Comparison of ENCODE assay signal across 13 cellular contexts in the genomic region with DNA sequence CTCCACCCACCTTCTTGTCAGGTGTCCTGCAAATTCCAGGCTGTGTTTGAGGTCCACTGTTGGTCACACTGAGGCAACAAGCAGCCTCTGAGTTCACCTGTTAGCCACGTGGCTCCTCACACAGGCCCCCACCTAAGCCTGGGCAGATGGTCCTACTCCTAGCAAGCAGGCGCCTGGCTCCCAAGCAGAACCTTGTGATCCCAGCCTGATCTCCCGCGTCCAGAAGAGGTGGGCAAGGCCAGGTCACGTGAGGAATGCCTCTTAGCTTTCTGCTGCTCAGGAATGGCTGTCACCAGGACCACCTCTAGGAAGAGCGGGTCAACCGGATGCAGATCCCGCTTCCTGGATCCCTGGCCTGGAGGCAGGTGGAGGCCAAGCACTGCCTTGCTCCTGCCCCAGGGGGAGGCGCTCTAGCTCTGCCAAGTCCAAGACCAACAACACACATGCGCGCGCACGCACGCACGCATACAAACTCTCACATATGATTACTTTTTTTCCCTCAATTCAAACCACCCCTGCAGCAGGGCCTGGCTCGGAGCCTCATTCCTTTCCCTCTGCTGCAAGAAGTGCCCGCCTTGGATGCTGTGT. TPM values are rescaled to one million over a fixed set of nuclear protein-coding genes. Genes with fewer than 3 reads are reported as not detected.
DNase-seq lines count a peak whose midpoint lies in the region; ATAC-seq, FAIRE-seq and TF ChIP-seq lines count a peak whose summit lies in the region.
"Had no signal": no experiment of that assay in that cellular context is flagged by ENCODE, and none has a peak within 500 bp of the region (broad histone marks: within the 10 kb centered on the region; RNA-seq: fewer than 3 reads in every experiment).

No MANE protein-coding gene starts in this region.

- H2AFZ ChIP-seq in endothelial cell of umbilical vein (ENCODE audit: low read depth, low read length) = no peak overlapping the region

- H3K4me1 Mint-ChIP-seq in activated CD4-positive, alpha-beta memory T cell treated with anti-CD3 and anti-CD28 coated beads, Interleukin-2, amount 10 ng/mL, durations not matched to agents 7 days and 5 days = peaks cover 79% of the 10 kb centered on the region
- H3K4me1 Mint-ChIP-seq in activated CD4-positive, alpha-beta memory T cell treated with anti-CD3 and anti-CD28 coated beads for 36 hours (ENCODE audit: low read depth) = peaks cover 52% of the 10 kb centered on the region
- H3K4me1 Mint-ChIP-seq in stimulated activated effector memory CD8-positive, alpha-beta T cell treated with anti-CD3 and anti-CD28 coated beads, Interleukin-12 subunit alpha, Interleukin-12 subunit beta, amount 100 ng/mL, for 72 hours = peaks cover 70% of the 10 kb centered on the region
- peaks cover 52 to 53% of the 10 kb centered on the region in 2 donors for H3K4me1 Mint-ChIP-seq in immature natural killer cell

- no peak overlapping the region for H3K4me3 ChIP-seq in endothelial cell of umbilical vein (replicated peaks in 1 of 3; ENCODE audit: insufficient read depth in 1 of 3, low read depth in 1 of 3, low read length in 3 of 3)
- H3K4me3 ChIP-seq: psoas muscle had no signal

- no peak for TF ChIP-seq POLR2A in endothelial cell of umbilical vein (IDR thresholded peaks at IDR 0.05; ENCODE audit: low read depth, low read length)

- peaks cover 0 to 4% of the 10 kb centered on the region in 2 experiments for H3K36me3 ChIP-seq in endothelial cell of umbilical vein (ENCODE audit: control insufficient read depth in 2 of 2, extremely low read depth in 1 of 2, insufficient read depth in 2 of 2, low read length in 2 of 2)

- POLR2A ChIA-PET in activated CD4-positive, alpha-beta memory T cell treated with anti-CD3 and anti-CD28 coated beads, Interleukin-2, amount 10 ng/mL, durations not matched to agents 7 days and 5 days (lab: Charles Lee) = interaction anchor here (0.6 to 3.1 kb wide), 6 partner anchors 9 to 306 kb away, joined by 3 to 30 read pairs (median 8); a partner anchor contains a TSS
- POLR2A ChIA-PET in activated CD4-positive, alpha-beta memory T cell treated with anti-CD3 and anti-CD28 coated beads for 36 hours (lab: Charles Lee) = interaction anchor here (2.8 kb wide), 1 partner anchor 9 kb away, joined by 14 read pairs; a partner anchor contains a TSS
- POLR2A ChIA-PET in endothelial cell of umbilical vein (lab: Charles Lee) = interaction anchor here (1.1 kb wide), 1 partner anchor 45 kb away, joined by 3 read pairs; no protein-coding TSS in a partner anchor

- H3K79me2 ChIP-seq in endothelial cell of umbilical vein (ENCODE audit: control insufficient read depth, insufficient read depth, low read length) = no peaks in the 10 kb centered on the region

- DNase-seq in activated CD4-positive, alpha-beta memory T cell treated with anti-CD3 and anti-CD28 coated beads, Interleukin-2, amount 10 ng/mL, durations not matched to agents 7 days and 5 days = no peak
- DNase-seq in activated CD4-positive, alpha-beta memory T cell treated with anti-CD3 and anti-CD28 coated beads for 36 hours = no peak
- peak; percentile 20 for DNase-seq in NCI-H510A treated with DMSO at 0.1 percent for 48 hours (lab: John Stamatoyannopoulos, UW)
- peak; percentile 27 for DNase-seq in endothelial cell of umbilical vein (ENCODE audit: low read depth, low spot score)
- no peak for DNase-seq in stimulated activated effector memory CD8-positive, alpha-beta T cell treated with anti-CD3 and anti-CD28 coated beads, Interleukin-12 subunit alpha, Interleukin-12 subunit beta, amount 100 ng/mL, for 72 hours (ENCODE audit: low spot score in 2 of 2)
- DNase-seq in immature natural killer cell = no peak
- DNase-seq in HuH-7 (ENCODE audit: low spot score) = no peak
- DNase-seq: activated B cell treated with CpG ODN at 0.5 μM for 24 hours; effector CD8-positive, alpha-beta T cell had no signal

- ATAC-seq in stimulated activated effector memory CD8-positive, alpha-beta T cell treated with anti-CD3 and anti-CD28 coated beads, Interleukin-12 subunit alpha, Interleukin-12 subunit beta, amount 100 ng/mL, for 72 hours = no peak
- no peak for ATAC-seq in GM21786 (IDR thresholded peaks at IDR 0.05; ENCODE audit: unreplicated experiment)
- ATAC-seq: psoas muscle had no signal

- no peak overlapping the region for H3K4me2 ChIP-seq in endothelial cell of umbilical vein (ENCODE audit: insufficient read depth, low read length)

- peak; percentile 29 to 31 for TF ChIP-seq CTCF in endothelial cell of umbilical vein (IDR thresholded peaks at IDR 0.05; ENCODE audit: extremely low read depth in 1 of 2, insufficient read depth in 1 of 2, low read depth in 1 of 2, low read length in 2 of 2)

- dilution Hi-C loops in endothelial cell of umbilical vein (cut with MboI; ENCODE audit: extremely low pct_ligation_motif_present, low sequenced_read_pairs) = no loop called here

- H3K9me1 ChIP-seq in endothelial cell of umbilical vein (replicated peaks; ENCODE audit: control insufficient read depth, extremely low read depth, insufficient read depth, low read length) = no peaks in the 10 kb centered on the region

- H3K27me3 ChIP-seq in endothelial cell of umbilical vein (ENCODE audit: control insufficient read depth in 2 of 2, insufficient read depth in 2 of 2, low read length in 2 of 2) = no peaks in the 10 kb centered on the region

- no peak overlapping the region for H3K27ac ChIP-seq in endothelial cell of umbilical vein (ENCODE audit: insufficient read depth, low read depth, low read length)
- H3K27ac ChIP-seq: psoas muscle had no signal

- no peaks in the 10 kb centered on the region for H3K9me3 ChIP-seq in endothelial cell of umbilical vein (replicated peaks; ENCODE audit: control insufficient read depth, insufficient read depth, low read length)
- H3K9me3 ChIP-seq: psoas muscle had no signal

- peaks cover 35% of the 10 kb centered on the region for H3K4me1 ChIP-seq in endothelial cell of umbilical vein (ENCODE audit: control insufficient read depth, extremely low read depth, insufficient read depth, low read length)

- no peak overlapping the region for H3K9ac ChIP-seq in endothelial cell of umbilical vein (replicated peaks; ENCODE audit: extremely low read depth, insufficient read depth, low read length)

- no peak overlapping the region for H3K4me3 Mint-ChIP-seq in activated CD4-positive, alpha-beta memory T cell treated with anti-CD3 and anti-CD28 coated beads, Interleukin-2, amount 10 ng/mL, durations not matched to agents 7 days and 5 days
- H3K4me3 Mint-ChIP-seq in activated CD4-positive, alpha-beta memory T cell treated with anti-CD3 and anti-CD28 coated beads for 36 hours = no peak overlapping the region
- H3K4me3 Mint-ChIP-seq in stimulated activated effector memory CD8-positive, alpha-beta T cell treated with anti-CD3 and anti-CD28 coated beads, Interleukin-12 subunit alpha, Interleukin-12 subunit beta, amount 100 ng/mL, for 72 hours = no peak overlapping the region
- no peak overlapping the region for H3K4me3 Mint-ChIP-seq in immature natural killer cell
- H3K4me3 Mint-ChIP-seq: activated B cell treated with CpG ODN at 0.5 μM for 24 hours, B cell had no signal

- no TSS peak for BruUV-seq in endothelial cell of umbilical vein (replicated peaks; lab: Mats Ljungman, UMichigan)

- no peaks in the 10 kb centered on the region for H3K9me3 Mint-ChIP-seq in activated CD4-positive, alpha-beta memory T cell treated with anti-CD3 and anti-CD28 coated beads, Interleukin-2, amount 10 ng/mL, durations not matched to agents 7 days and 5 days
- no peaks in the 10 kb centered on the region for H3K9me3 Mint-ChIP-seq in activated CD4-positive, alpha-beta memory T cell treated with anti-CD3 and anti-CD28 coated beads for 36 hours
- H3K9me3 Mint-ChIP-seq in stimulated activated effector memory CD8-positive, alpha-beta T cell treated with anti-CD3 and anti-CD28 coated beads, Interleukin-12 subunit alpha, Interleukin-12 subunit beta, amount 100 ng/mL, for 72 hours = no peaks in the 10 kb centered on the region
- no peaks in the 10 kb centered on the region for H3K9me3 Mint-ChIP-seq in immature natural killer cell
- H3K9me3 Mint-ChIP-seq: activated B cell treated with CpG ODN at 0.5 μM for 24 hours had no signal

- H3K36me3 Mint-ChIP-seq in activated CD4-positive, alpha-beta memory T cell treated with anti-CD3 and anti-CD28 coated beads, Interleukin-2, amount 10 ng/mL, durations not matched to agents 7 days and 5 days (ENCODE audit: low read depth) = peaks cover 14% of the 10 kb centered on the region
- H3K36me3 Mint-ChIP-seq in activated CD4-positive, alpha-beta memory T cell treated with anti-CD3 and anti-CD28 coated beads for 36 hours = peaks cover 3% of the 10 kb centered on the region
- H3K36me3 Mint-ChIP-seq in stimulated activated effector memory CD8-positive, alpha-beta T cell treated with anti-CD3 and anti-CD28 coated beads, Interleukin-12 subunit alpha, Interleukin-12 subunit beta, amount 100 ng/mL, for 72 hours = no peaks in the 10 kb centered on the region
- peaks cover 0 to 12% (median 12%) of the 10 kb centered on the region in 3 donors for H3K36me3 Mint-ChIP-seq in immature natural killer cell

- no peaks in the 10 kb centered on the region for H4K20me1 ChIP-seq in endothelial cell of umbilical vein (replicated peaks; ENCODE audit: control insufficient read depth, extremely low read depth, insufficient read depth, low read length)

- no peaks in the 10 kb centered on the region for H3K27me3 Mint-ChIP-seq in activated CD4-positive, alpha-beta memory T cell treated with anti-CD3 and anti-CD28 coated beads, Interleukin-2, amount 10 ng/mL, durations not matched to agents 7 days and 5 days
- no peaks in the 10 kb centered on the region for H3K27me3 Mint-ChIP-seq in activated CD4-positive, alpha-beta memory T cell treated with anti-CD3 and anti-CD28 coated beads for 36 hours
- H3K27me3 Mint-ChIP-seq in immature natural killer cell (ENCODE audit: low read depth in 3 of 3) = peaks cover 3 to 6% (median 4%) of the 10 kb centered on the region in 3 donors

- H3K27ac Mint-ChIP-seq in activated CD4-positive, alpha-beta memory T cell treated with anti-CD3 and anti-CD28 coated beads, Interleukin-2, amount 10 ng/mL, durations not matched to agents 7 days and 5 days = peak overlapping the region; percentile 63
- no peak overlapping the region for H3K27ac Mint-ChIP-seq in activated CD4-positive, alpha-beta memory T cell treated with anti-CD3 and anti-CD28 coated beads for 36 hours
- H3K27ac Mint-ChIP-seq in stimulated activated effector memory CD8-positive, alpha-beta T cell treated with anti-CD3 and anti-CD28 coated beads, Interleukin-12 subunit alpha, Interleukin-12 subunit beta, amount 100 ng/mL, for 72 hours = peak overlapping the region; percentile 48
- H3K27ac Mint-ChIP-seq in immature natural killer cell = peak overlapping the region in 2 of 6 donors; percentile 53 to 58
- H3K27ac Mint-ChIP-seq: activated B cell treated with CpG ODN at 0.5 μM for 24 hours, B cell had no signal

- no peak for FAIRE-seq in endothelial cell of umbilical vein (lab: Jason Lieb, UNC)
- FAIRE-seq: keratinocyte had no signal

- CTCF ChIA-PET in activated CD4-positive, alpha-beta memory T cell treated with anti-CD3 and anti-CD28 coated beads, Interleukin-2, amount 10 ng/mL, durations not matched to agents 7 days and 5 days (lab: Charles Lee) = interaction anchor here (2.4 to 3.5 kb wide), 4 partner anchors 10 to 175 kb away, joined by 12 to 33 read pairs (median 28); a partner anchor contains a TSS
- CTCF ChIA-PET in activated CD4-positive, alpha-beta memory T cell treated with anti-CD3 and anti-CD28 coated beads for 36 hours (lab: Charles Lee) = interaction anchor here (3.3 to 4.9 kb wide), 4 partner anchors 9 to 175 kb away, joined by 16 to 43 read pairs (median 32); a partner anchor contains a TSS
- CTCF ChIA-PET in endothelial cell of umbilical vein (lab: Charles Lee) = interaction anchor here (0.8 to 15.0 kb wide), 7 partner anchors 7 to 176 kb away, joined by 3 to 540 read pairs (median 8); a partner anchor contains a TSS

- intact Hi-C loops in activated CD4-positive, alpha-beta memory T cell treated with anti-CD3 and anti-CD28 coated beads for 36 hours (cut with micrococcal nuclease) = no loop called here
- intact Hi-C loops in endothelial cell of umbilical vein (cut with micrococcal nuclease) = no loop called here

RNA-seq across cellular contexts. Expression of a gene that starts 9.5 kb away (rescaled TPM):
- 10 to 100 TPM; 28.9 to 30.3 TPM for total RNA-seq in activated CD4-positive, alpha-beta memory T cell treated with anti-CD3 and anti-CD28 coated beads, Interleukin-2, amount 10 ng/mL, durations not matched to agents 7 days and 5 days
- total RNA-seq in activated CD4-positive, alpha-beta memory T cell treated with anti-CD3 and anti-CD28 coated beads for 36 hours = 1 to 10 TPM; 9.4 to 9.7 TPM
- total RNA-seq in endothelial cell of umbilical vein = 71.1 and 72.4 TPM in 2 replicates
- polyA plus RNA-seq in endothelial cell of umbilical vein (34.9 and 45.1 TPM in 2 replicates), immature natural killer cell (10 to 100 TPM; 13.7 to 22.4 (median 21.0) TPM)
- 24.4 and 30.5 TPM in 2 replicates for polyA plus RNA-seq in endothelial cell of umbilical vein (2011; cell fraction: cytosol; rRNA removed)
- 61.1 and 63.6 TPM in 2 replicates for polyA plus RNA-seq in endothelial cell of umbilical vein (2011; cell fraction: nucleus; rRNA removed)
- polyA plus RNA-seq in endothelial cell of umbilical vein (2012) = 22.3 and 28.9 TPM in 2 replicates
- polyA minus RNA-seq in endothelial cell of umbilical vein = 68.6 and 78.0 TPM in 2 replicates
- 21.5 TPM for polyA minus RNA-seq in endothelial cell of umbilical vein (2011; cell fraction: cytosol; rRNA and poly(A)+ RNA removed)
- 21.5 and 39.9 TPM in 2 replicates for polyA minus RNA-seq in endothelial cell of umbilical vein (2011; cell fraction: nucleus; rRNA and poly(A)+ RNA removed)

RNA-seq across cellular contexts. Expression of a gene that starts 40.2 kb away (rescaled TPM):
- total RNA-seq in activated CD4-positive, alpha-beta memory T cell treated with anti-CD3 and anti-CD28 coated beads, Interleukin-2, amount 10 ng/mL, durations not matched to agents 7 days and 5 days = 10 to 100 TPM; 10.6 to 12.2 TPM
- 1 to 10 TPM; 2.2 to 2.6 TPM for total RNA-seq in activated CD4-positive, alpha-beta memory T cell treated with anti-CD3 and anti-CD28 coated beads for 36 hours
- total RNA-seq in endothelial cell of umbilical vein = 207 and 226 TPM in 2 replicates
- polyA plus RNA-seq in endothelial cell of umbilical vein = 63.4 and 72.3 TPM in 2 replicates
- 30.5 and 41.0 TPM in 2 replicates for polyA plus RNA-seq in endothelial cell of umbilical vein (2011; cell fraction: cytosol; rRNA removed)
- polyA plus RNA-seq in endothelial cell of umbilical vein (2011; cell fraction: nucleus; rRNA removed) = 187 and 256 TPM in 2 replicates
- polyA plus RNA-seq in endothelial cell of umbilical vein (2012) = 13.4 and 30.3 TPM in 2 replicates
- polyA minus RNA-seq in endothelial cell of umbilical vein = 81.2 and 84.6 TPM in 2 replicates
- not detected for polyA minus RNA-seq in endothelial cell of umbilical vein (2011; cell fraction: cytosol; rRNA and poly(A)+ RNA removed)
- 94.5 and 140 TPM in 2 replicates for polyA minus RNA-seq in endothelial cell of umbilical vein (2011; cell fraction: nucleus; rRNA and poly(A)+ RNA removed)
- under 1 TPM in 1 of 3 donors, not detected in 2; 0.28 TPM for polyA plus RNA-seq in immature natural killer cell

Comparison
In these comparisons a context has a peak if more than half of its experiments do, and no peak if none do; other contexts are left out.
1. DNase-seq: peak in NCI-H510A treated with DMSO at 0.1 percent for 48 hours (single experiment) and endothelial cell of umbilical vein (single experiment); none in activated CD4-positive, alpha-beta memory T cell treated with anti-CD3 and anti-CD28 coated beads, Interleukin-2, amount 10 ng/mL, durations not matched to agents 7 days and 5 days (single experiment), activated CD4-positive, alpha-beta memory T cell treated with anti-CD3 and anti-CD28 coated beads for 36 hours (single experiment), stimulated activated effector memory CD8-positive, alpha-beta T cell treated with anti-CD3 and anti-CD28 coated beads, Interleukin-12 subunit alpha, Interleukin-12 subunit beta, amount 100 ng/mL, for 72 hours (0 of 2), immature natural killer cell (0 of 3) and HuH-7 (single experiment).
2. RNA of a gene that starts 40.2 kb away (total RNA-seq): 207 to 226 TPM in endothelial cell of umbilical vein; 10.6 to 12.2 TPM in activated CD4-positive, alpha-beta memory T cell treated with anti-CD3 and anti-CD28 coated beads, Interleukin-2, amount 10 ng/mL, durations not matched to agents 7 days and 5 days and 2.2 to 2.6 TPM in activated CD4-positive, alpha-beta memory T cell treated with anti-CD3 and anti-CD28 coated beads for 36 hours; every median in the first group is over 10 times any median in the second.